1 cellular context compared by ENCODE assay signal in genomic region chr11:118401880-118402590, GRCh38.
A peak's percentile ranks its signal among the peaks of the same experiment; 100 is the strongest.
TF ChIP-seq lines count a peak whose summit lies in the region.

No MANE protein-coding gene starts in this region.

TF ChIP-seq in H1, 55 proteins besides CTCF, POLR2A, EP300 and RAD21:
- TF ChIP-seq ATF2 (IDR thresholded peaks at IDR 0.05; ENCODE audit: low read length) (0 out of 2 replicates have a peak, but pooled peaks have one; percentile 11), NRF1 (IDR thresholded peaks at IDR 0.05; ENCODE audit: low read depth, low read length) (no peak), ASH2L (IDR thresholded peaks at IDR 0.05; ENCODE audit: low read length) (peak; percentile 44), RFX5 (IDR thresholded peaks at IDR 0.05; ENCODE audit: borderline replicate concordance, low read depth, low read length) (no peak)
